In genomic region chr7:101294832-101295121, GRCh38 we compare ENCODE assay signal across 1 cellular context.
A peak's percentile ranks its signal among the peaks of the same experiment; 100 is the strongest.
TF ChIP-seq lines count a peak whose summit lies in the region.

No MANE protein-coding gene starts in this region.

TF ChIP-seq in WTC11, 78 proteins besides CTCF, POLR2A, EP300 and RAD21 (continues in another document):
- no peak for TF ChIP-seq ZNF532 (CRISPR knock-in tag; IDR thresholded peaks at IDR 0.05; ENCODE audit: borderline replicate concordance)
- TF ChIP-seq ZMAT4 (CRISPR knock-in tag; IDR thresholded peaks at IDR 0.05) = no peak
- 0 out of 2 replicates have a peak, but pooled peaks have one; percentile 57 for TF ChIP-seq FOXK1 (CRISPR knock-in tag; IDR thresholded peaks at IDR 0.05)
- no peak for TF ChIP-seq ZNF423 (CRISPR knock-in tag; IDR thresholded peaks at IDR 0.05)
- 0 out of 2 replicates have a peak, but pooled peaks have one; percentile 31 for TF ChIP-seq PRRX2 (CRISPR knock-in tag; IDR thresholded peaks at IDR 0.05)
- TF ChIP-seq ZSCAN18 (CRISPR knock-in tag; IDR thresholded peaks at IDR 0.05) = no peak
- TF ChIP-seq USF2 (CRISPR knock-in tag; IDR thresholded peaks at IDR 0.05) = peak; percentile 68; the same call in 1 of the 2 replicates
- no peak for TF ChIP-seq CREB1 (CRISPR knock-in tag; IDR thresholded peaks at IDR 0.05)
- TF ChIP-seq SMAD3 (CRISPR knock-in tag; IDR thresholded peaks at IDR 0.05; ENCODE audit: borderline replicate concordance) = no peak
- no peak for TF ChIP-seq CREM (CRISPR knock-in tag; IDR thresholded peaks at IDR 0.05)
- no peak for TF ChIP-seq ARID4B (CRISPR knock-in tag; IDR thresholded peaks at IDR 0.05; ENCODE audit: borderline replicate concordance)
- no peak for TF ChIP-seq CDX4 (CRISPR knock-in tag; IDR thresholded peaks at IDR 0.05; ENCODE audit: borderline replicate concordance)
- TF ChIP-seq FOXP1 (CRISPR knock-in tag; IDR thresholded peaks at IDR 0.05; ENCODE audit: borderline replicate concordance) = no peak; the same call in 1 of the 2 replicates
- no peak for TF ChIP-seq TEAD1 (CRISPR knock-in tag; IDR thresholded peaks at IDR 0.05)
- no peak for TF ChIP-seq E2F5 (CRISPR knock-in tag; IDR thresholded peaks at IDR 0.05)
- no peak for TF ChIP-seq RORB (CRISPR knock-in tag; IDR thresholded peaks at IDR 0.05)
- TF ChIP-seq FOXJ3 (CRISPR knock-in tag; IDR thresholded peaks at IDR 0.05; ENCODE audit: borderline replicate concordance) = no peak
- TF ChIP-seq TP53 (CRISPR knock-in tag; IDR thresholded peaks at IDR 0.05) = no peak
- TF ChIP-seq JAZF1 (CRISPR knock-in tag; IDR thresholded peaks at IDR 0.05) = no peak
- TF ChIP-seq AFF4 (CRISPR knock-in tag; IDR thresholded peaks at IDR 0.05; ENCODE audit: borderline replicate concordance) = no peak
- TF ChIP-seq ZNF425 (CRISPR knock-in tag; conservative IDR thresholded peaks at IDR 0.05) = no peak
- no peak for TF ChIP-seq ZNF263 (CRISPR knock-in tag; IDR thresholded peaks at IDR 0.05; ENCODE audit: low read depth)
- no peak for TF ChIP-seq GRHL2 (CRISPR knock-in tag; IDR thresholded peaks at IDR 0.05; ENCODE audit: insufficient replicate concordance, severe bottlenecking)
- no peak for TF ChIP-seq ATF2 (CRISPR knock-in tag; IDR thresholded peaks at IDR 0.05; ENCODE audit: borderline replicate concordance, low read depth)
- no peak for TF ChIP-seq ZNF671 (CRISPR knock-in tag; IDR thresholded peaks at IDR 0.05)
- no peak for TF ChIP-seq ZNF121 (CRISPR knock-in tag; IDR thresholded peaks at IDR 0.05)
- TF ChIP-seq KAT7 (CRISPR knock-in tag; IDR thresholded peaks at IDR 0.05; ENCODE audit: borderline replicate concordance) = no peak
- TF ChIP-seq USF1 (CRISPR knock-in tag; IDR thresholded peaks at IDR 0.05) = peak; percentile 85
- TF ChIP-seq IRF2 (CRISPR knock-in tag; IDR thresholded peaks at IDR 0.05; ENCODE audit: borderline replicate concordance, low read depth) = no peak
- TF ChIP-seq NR2C2 (CRISPR knock-in tag; IDR thresholded peaks at IDR 0.05) = no peak
- TF ChIP-seq NR3C1 (CRISPR knock-in tag; conservative IDR thresholded peaks at IDR 0.05; ENCODE audit: low read depth) = no peak
- TF ChIP-seq MAX (CRISPR knock-in tag; IDR thresholded peaks at IDR 0.05) = peak; percentile 52; the same call in 1 of the 2 replicates
